8 cellular contexts compared by ENCODE assay signal in the genomic region with DNA sequence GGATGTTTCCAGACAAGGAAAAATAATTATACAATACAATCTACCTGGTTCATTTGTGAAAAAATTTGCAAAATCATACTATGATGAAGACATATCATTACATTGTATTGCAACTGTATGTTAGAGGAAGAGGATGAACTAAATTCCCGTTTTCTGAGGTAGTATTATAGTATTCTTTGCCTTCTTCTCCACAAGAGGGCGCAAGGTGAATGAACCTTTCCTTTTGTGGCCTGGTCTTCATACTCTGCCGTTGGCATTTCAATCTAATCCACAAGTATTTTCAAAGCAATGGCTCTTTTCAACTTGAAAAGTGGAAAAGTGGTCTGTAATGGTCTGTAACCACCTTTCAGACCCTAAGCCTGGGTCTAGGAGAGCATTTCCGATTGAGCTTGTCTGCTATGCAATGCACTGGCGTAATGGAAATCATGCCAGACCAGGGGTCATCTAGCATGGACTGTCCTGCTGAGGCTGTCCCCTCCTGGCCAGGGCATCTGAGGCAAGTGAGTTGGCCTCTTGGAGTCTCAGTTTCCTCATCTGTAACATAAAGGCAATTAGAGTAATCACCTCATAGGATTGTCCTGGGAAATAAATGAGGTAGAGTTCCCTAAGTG. TPM values are rescaled to one million over a fixed set of nuclear protein-coding genes. Genes with fewer than 3 reads are reported as not detected.
DNase-seq lines count a peak whose midpoint lies in the region; ATAC-seq and TF ChIP-seq lines count a peak whose summit lies in the region.

No MANE protein-coding gene starts in this region.

- H3K4me2 ChIP-seq in OCI-LY1 (ENCODE audit: low read length): no peak overlapping the region

- H4K20me1 ChIP-seq in OCI-LY1 (ENCODE audit: insufficient read depth, low read length): no peaks in the 10 kb centered on the region

- H3K36me3 ChIP-seq in OCI-LY1 (ENCODE audit: insufficient read depth, low read length) (no peaks in the 10 kb centered on the region), heart left ventricle (no peaks in the 10 kb centered on the region)

- H3F3A ChIP-seq in OCI-LY1 (ENCODE audit: insufficient read depth, low read length): no peaks in the 10 kb centered on the region

- no peak for TF ChIP-seq POLR2A in heart left ventricle (IDR thresholded peaks at IDR 0.05)

- H3K9me3 Mint-ChIP-seq in activated naive CD8-positive, alpha-beta T cell treated with anti-CD3 and anti-CD28 coated beads, Interleukin-2, amount 10 ng/mL, durations not matched to agents 7 days and 5 days: no peaks in the 10 kb centered on the region

- peak; percentile 59 for ATAC-seq in GM21447 (IDR thresholded peaks at IDR 0.05; ENCODE audit: unreplicated experiment)
- ATAC-seq in activated naive CD8-positive, alpha-beta T cell treated with anti-CD3 and anti-CD28 coated beads, Interleukin-2, amount 10 ng/mL, durations not matched to agents 7 days and 5 days (ENCODE audit: low read depth): peak; percentile 78
- peak in 3 of 4 donors; percentile 80 to 88 (median 86) for ATAC-seq in heart left ventricle
- ATAC-seq in HG03025 (IDR thresholded peaks at IDR 0.05; ENCODE audit: low FRiP score, unreplicated experiment): no peak

- no peak overlapping the region for H2AFZ ChIP-seq in OCI-LY1 (ENCODE audit: low read length)

- intact Hi-C loops in heart left ventricle (cut with DNase I): loop anchor here in 7 of 10 donors (2.0 to 10.0 kb wide), 13 partner anchors 47 to 544 kb away; a partner anchor contains a TSS

- peak; percentile 87 for TF ChIP-seq CTCF in OCI-LY1 (IDR thresholded peaks at IDR 0.05; ENCODE audit: low read length)
- peak; percentile 60 to 89 (median 82) for TF ChIP-seq CTCF in heart left ventricle (IDR thresholded peaks at IDR 0.05)

- H3K27ac ChIP-seq in OCI-LY1 (ENCODE audit: low read depth, low read length, poor library complexity, severe bottlenecking) (no peak overlapping the region), heart left ventricle (no peak overlapping the region)

- H3K36me3 Mint-ChIP-seq in activated naive CD8-positive, alpha-beta T cell treated with anti-CD3 and anti-CD28 coated beads, Interleukin-2, amount 10 ng/mL, durations not matched to agents 7 days and 5 days: no peaks in the 10 kb centered on the region

- peaks cover 16% of the 10 kb centered on the region for H3K4me1 Mint-ChIP-seq in activated naive CD8-positive, alpha-beta T cell treated with anti-CD3 and anti-CD28 coated beads, Interleukin-2, amount 10 ng/mL, durations not matched to agents 7 days and 5 days

- POLR2A ChIA-PET in activated naive CD8-positive, alpha-beta T cell treated with anti-CD3 and anti-CD28 coated beads, Interleukin-2, amount 10 ng/mL, durations not matched to agents 7 days and 5 days (lab: Charles Lee): interaction anchor here (1.0 kb wide), 1 partner anchor 89 kb away, joined by 3 read pairs; no protein-coding TSS in a partner anchor

- no peak overlapping the region for H3K27ac Mint-ChIP-seq in activated naive CD8-positive, alpha-beta T cell treated with anti-CD3 and anti-CD28 coated beads, Interleukin-2, amount 10 ng/mL, durations not matched to agents 7 days and 5 days

- H3K79me2 ChIP-seq in OCI-LY1 (ENCODE audit: insufficient read depth, low read length): no peaks in the 10 kb centered on the region

- peaks cover 8% of the 10 kb centered on the region for H3K27me3 Mint-ChIP-seq in activated naive CD8-positive, alpha-beta T cell treated with anti-CD3 and anti-CD28 coated beads, Interleukin-2, amount 10 ng/mL, durations not matched to agents 7 days and 5 days

- WGBS in heart left ventricle, 4 donors: 33 to 38% (median 36%) methylated on average over 5 of the region's 5 CpGs

- H3K9ac ChIP-seq in OCI-LY1 (ENCODE audit: low read length): no peak overlapping the region

- H3K27me3 ChIP-seq in OCI-LY1 (ENCODE audit: insufficient read depth, low read length) (no peaks in the 10 kb centered on the region), heart left ventricle (no peaks in the 10 kb centered on the region)

- H3K9me2 ChIP-seq in OCI-LY1 (ENCODE audit: low read depth, low read length): no peaks in the 10 kb centered on the region

- H3K4me1 ChIP-seq in OCI-LY1 (ENCODE audit: insufficient read depth, low read length, severe bottlenecking): peaks cover 20% of the 10 kb centered on the region
- peaks cover 0 to 14% (median 1%) of the 10 kb centered on the region in 12 donors for H3K4me1 ChIP-seq in heart left ventricle

- no peak overlapping the region for H3K4me3 Mint-ChIP-seq in activated naive CD8-positive, alpha-beta T cell treated with anti-CD3 and anti-CD28 coated beads, Interleukin-2, amount 10 ng/mL, durations not matched to agents 7 days and 5 days

- DNase-seq in DMS79 treated with DMSO at 0.1 percent for 48 hours (lab: John Stamatoyannopoulos, UW) (peak; percentile 66), LHCN-M2 (ENCODE audit: low read depth) (peak; percentile 71), heart left ventricle (peak in 2 of 5 donors; percentile 47 to 49), retina (peak; percentile 63)
- DNase-seq in activated naive CD8-positive, alpha-beta T cell treated with anti-CD3 and anti-CD28 coated beads, Interleukin-2, amount 10 ng/mL, durations not matched to agents 7 days and 5 days: no peak

- H3K4me3 ChIP-seq in OCI-LY1 (ENCODE audit: low read depth, low read length, poor library complexity, severe bottlenecking) (no peak overlapping the region), heart left ventricle (no peak overlapping the region)

- H3K9me3 ChIP-seq in OCI-LY1 (ENCODE audit: low read length): no peaks in the 10 kb centered on the region
- no peaks in the 10 kb centered on the region for H3K9me3 ChIP-seq in heart left ventricle

RNA-seq across cellular contexts. Expression of a gene that starts 30.8 kb away (rescaled TPM):
- total RNA-seq in LHCN-M2 (2014; rRNA removed): 0.19 and 0.69 TPM in 2 replicates
- 0.66 TPM for polyA plus RNA-seq in LHCN-M2 (2012)
- total RNA-seq in activated naive CD8-positive, alpha-beta T cell treated with anti-CD3 and anti-CD28 coated beads, Interleukin-2, amount 10 ng/mL, durations not matched to agents 7 days and 5 days: 1 to 10 TPM; 1.9 to 2.8 TPM
- 1 to 10 TPM in 3 of 9 donors, under 1 TPM in 6; 0.38 to 2.2 (median 0.85) TPM for total RNA-seq in heart left ventricle
- polyA plus RNA-seq in heart left ventricle: under 1 TPM; 0.19 to 0.72 TPM
